Comparison of ENCODE assay signal across 8 cellular contexts in genomic region chr5:140176028-140176382, GRCh38. TPM values are rescaled to one million over a fixed set of nuclear protein-coding genes. Genes with fewer than 3 reads are reported as not detected.
DNase-seq lines count a peak whose midpoint lies in the region; ATAC-seq, FAIRE-seq and TF ChIP-seq lines count a peak whose summit lies in the region.

No MANE protein-coding gene starts in this region.

- H3K4me3 ChIP-seq in A549 (peak overlapping the region; percentile 96), HUES64 (ENCODE audit: low read length) (peak overlapping the region; percentile 96), bronchial epithelial cell (ENCODE audit: low read depth, low read length) (peak overlapping the region; percentile 89), mucosa of rectum (ENCODE audit: low read length in 2 of 2) (peak overlapping the region; percentile 74 to 90)

- DNase-seq in A549 (ENCODE audit: low read depth in 1 of 2, low spot score in 1 of 2) (no peak), bronchial epithelial cell (ENCODE audit: low read depth) (no peak), NOMO-1 treated with DMSO at 0.1 percent for 48 hours (lab: John Stamatoyannopoulos, UW; ENCODE audit: unreplicated experiment) (no peak), NCI-H524 treated with DMSO at 0.1 percent for 48 hours (lab: John Stamatoyannopoulos, UW) (no peak), GM20000 (ENCODE audit: low spot score) (no peak)

- no peak for TF ChIP-seq EP300 in A549 (IDR thresholded peaks at IDR 0.05)

- TF ChIP-seq CTCF in A549 (IDR thresholded peaks at IDR 0.05): no peak
- no peak for TF ChIP-seq CTCF in bronchial epithelial cell (IDR thresholded peaks at IDR 0.05; ENCODE audit: insufficient read depth, low read length, severe bottlenecking)
- TF ChIP-seq CTCF in GM20000 (IDR thresholded peaks at IDR 0.05; ENCODE audit: extremely low read depth, missing control alignments): no peak

- CTCF ChIA-PET in A549 (lab: Yijun Ruan, JAX): interaction anchor here (1.3 kb wide), 2 partner anchors 17 to 103 kb away, joined by 3 read pairs; no protein-coding TSS in a partner anchor

- H3K27ac ChIP-seq in A549: peak overlapping the region; percentile 92 to 95
- H3K27ac ChIP-seq in HUES64 (ENCODE audit: low read depth, low read length): no peak overlapping the region
- H3K27ac ChIP-seq in mucosa of rectum (ENCODE audit: low read depth in 2 of 2, low read length in 2 of 2): peak overlapping the region; percentile 99 to 100

- H3K9me3 ChIP-seq in A549 (no peaks in the 10 kb centered on the region), HUES64 (ENCODE audit: insufficient read depth, low read depth, low read length) (no peaks in the 10 kb centered on the region), mucosa of rectum (ENCODE audit: control insufficient read depth in 2 of 2, low read length in 2 of 2) (no peaks in the 10 kb centered on the region)

- H3K4me1 ChIP-seq in A549: peaks cover 23% of the 10 kb centered on the region
- H3K4me1 ChIP-seq in HUES64 (ENCODE audit: insufficient read depth, low read length): peaks cover 11% of the 10 kb centered on the region
- H3K4me1 ChIP-seq in mucosa of rectum (ENCODE audit: control insufficient read depth in 2 of 2, insufficient read depth in 2 of 2, low read length in 2 of 2): peaks cover 22 to 32% of the 10 kb centered on the region in 2 donors

- H3K9ac ChIP-seq in HUES64 (ENCODE audit: low read depth, low read length) (peak overlapping the region; percentile 84), mucosa of rectum (ENCODE audit: low read depth in 1 of 2, low read length in 2 of 2) (peak overlapping the region; percentile 93 to 94)

- TF ChIP-seq RAD21 in A549 (conservative IDR thresholded peaks at IDR 0.05 in 1 of 2, IDR thresholded peaks at IDR 0.05 in 1 of 2): no peak

- no peak for FAIRE-seq in A549 (lab: Jason Lieb, UNC)
- no peak for FAIRE-seq in bronchial epithelial cell (lab: Jason Lieb, UNC)

- POLR2A ChIA-PET in A549 (lab: Yijun Ruan, JAX): interaction anchor here (0.9 to 1.3 kb wide), 2 partner anchors 30 to 64 kb away, joined by 3 read pairs; no protein-coding TSS in a partner anchor

- no peak for ATAC-seq in A549
- ATAC-seq in GM18861 (IDR thresholded peaks at IDR 0.05; ENCODE audit: unreplicated experiment): no peak

- TF ChIP-seq POLR2A in A549 (IDR thresholded peaks at IDR 0.05; ENCODE audit: low read length): no peak

- peak overlapping the region; percentile 86 for H3K4me2 ChIP-seq in A549

- no peaks in the 10 kb centered on the region for H3K36me3 ChIP-seq in HUES64 (ENCODE audit: insufficient read depth, low read length)
- no peaks in the 10 kb centered on the region for H3K36me3 ChIP-seq in bronchial epithelial cell (ENCODE audit: control insufficient read depth, insufficient read depth, low read length)
- no peaks in the 10 kb centered on the region for H3K36me3 ChIP-seq in mucosa of rectum (ENCODE audit: control insufficient read depth in 2 of 2, insufficient read depth in 2 of 2, low read length in 2 of 2)

- H3K27me3 ChIP-seq in HUES64 (ENCODE audit: insufficient read depth, low read length) (peaks cover 7% of the 10 kb centered on the region; the same call in 1 of the 2 replicates), bronchial epithelial cell (ENCODE audit: control insufficient read depth, insufficient read depth, low read length) (no peaks in the 10 kb centered on the region), mucosa of rectum (ENCODE audit: control insufficient read depth in 2 of 2, insufficient read depth in 2 of 2, low read length in 2 of 2) (no peaks in the 10 kb centered on the region)

- 23% methylated on average over 4 of the region's 4 CpGs for WGBS in A549 (ENCODE audit: missing lambda C conversion rate)
- 4% methylated on average over 4 of the region's 4 CpGs for WGBS in HUES64

TF ChIP-seq in A549, 52 proteins besides CTCF, POLR2A, EP300 and RAD21:
- TF ChIP-seq POLR2AphosphoS2 (conservative IDR thresholded peaks at IDR 0.05; ENCODE audit: low read length) (no peak), RNF2 (IDR thresholded peaks at IDR 0.05; ENCODE audit: borderline replicate concordance, low read depth) (no peak), EHF (CRISPR knock-in tag; IDR thresholded peaks at IDR 0.05) (no peak), BHLHE40 (IDR thresholded peaks at IDR 0.05; ENCODE audit: low read depth, low read length) (no peak), ESRRA (IDR thresholded peaks at IDR 0.05; ENCODE audit: borderline replicate concordance, low read length) (no peak)
TF ChIP-seq in A549: peak in this region for 0.

RNA-seq across cellular contexts. Expression of gene CYSTM1, which starts 1.0 kb away (rescaled TPM):
- 76.8 and 82.8 TPM in 2 replicates for polyA plus RNA-seq in A549 (2011; rRNA removed)
- polyA plus RNA-seq in A549 (2012; cell fraction: cytosol; rRNA removed): 74.8 and 91.0 TPM in 2 replicates
- 35.1 and 41.8 TPM in 2 replicates for polyA plus RNA-seq in A549 (2012; cell fraction: nucleus; rRNA removed)
- 83.6 to 103 TPM (median 89.9 TPM) in 3 replicates for polyA plus RNA-seq in A549 (2017; fragmentation: RNase III; extraction: RNeasy Plus Mini Kit Qiagen cat#74134 plus additional on column Dnase treatment)
- polyA minus RNA-seq in A549 (2011; rRNA and poly(A)+ RNA removed): 55.3 and 81.1 TPM in 2 replicates
- 12.8 TPM for polyA plus RNA-seq in HUES64 (2013, experiment 1 of 2)
- polyA plus RNA-seq in HUES64 (2013, experiment 2 of 2): 21.1 TPM
- total RNA-seq in bronchial epithelial cell: 22.4 and 25.5 TPM in 2 replicates

RNA-seq across cellular contexts. Expression of gene IGIP, which starts 50.3 kb away (rescaled TPM):
- polyA plus RNA-seq in A549 (2011; rRNA removed) (1.6 and 1.9 TPM in 2 replicates), A549 (2017; fragmentation: RNase III; extraction: RNeasy Plus Mini Kit Qiagen cat#74134 plus additional on column Dnase treatment) (0.81 to 0.90 TPM (median 0.84 TPM) in 3 replicates)
- 0.15 and 0.17 TPM in 2 replicates for polyA plus RNA-seq in A549 (2012; cell fraction: cytosol; rRNA removed)
- polyA plus RNA-seq in A549 (2012; cell fraction: nucleus; rRNA removed): 0.25 and 0.80 TPM in 2 replicates
- polyA minus RNA-seq in A549 (2011; rRNA and poly(A)+ RNA removed): 1.6 and 2.7 TPM in 2 replicates
- 0.15 TPM for polyA plus RNA-seq in HUES64 (2013, experiment 1 of 2)
- polyA plus RNA-seq in HUES64 (2013, experiment 2 of 2): 0.13 TPM
- total RNA-seq in bronchial epithelial cell: 5.3 and 5.9 TPM in 2 replicates
